Comparison of ENCODE assay signal across 10 cellular contexts in the genomic region with DNA sequence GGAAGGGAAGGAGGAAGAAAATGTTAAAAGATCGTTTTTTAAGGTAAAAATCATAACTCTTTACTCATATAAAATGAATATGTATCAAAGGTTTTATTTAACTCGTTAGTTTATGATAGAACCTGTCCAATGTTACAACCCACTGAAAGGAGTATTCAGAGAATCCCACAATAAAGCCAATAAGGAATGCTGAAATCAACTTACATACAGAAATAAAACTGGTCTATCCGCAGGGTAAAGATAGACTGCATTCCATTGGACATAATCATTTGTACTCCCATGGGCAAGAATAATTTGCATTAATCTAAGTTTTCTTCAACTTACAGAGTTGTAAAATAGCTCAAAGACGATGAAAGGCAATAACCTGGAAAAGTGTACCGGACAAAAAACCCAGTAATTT. TPM values are rescaled to one million over a fixed set of nuclear protein-coding genes. Genes with fewer than 3 reads are reported as not detected.
DNase-seq lines count a peak whose midpoint lies in the region; ATAC-seq, FAIRE-seq and TF ChIP-seq lines count a peak whose summit lies in the region.
"Had no signal": no experiment of that assay in that cellular context is flagged by ENCODE, and none has a peak within 500 bp of the region (broad histone marks: within the 10 kb centered on the region; RNA-seq: fewer than 3 reads in every experiment).

No MANE protein-coding gene starts in this region.

- ATAC-seq in CD8-positive, alpha-beta T cell, result no peak
- ATAC-seq in right lobe of liver (no peak), GM21447 (IDR thresholded peaks at IDR 0.05; ENCODE audit: unreplicated experiment) (no peak), GM18858 (IDR thresholded peaks at IDR 0.05; ENCODE audit: unreplicated experiment) (no peak)

- H3K36me3 Mint-ChIP-seq in CD8-positive, alpha-beta T cell, result peaks cover 22% of the 10 kb centered on the region
- H3K36me3 Mint-ChIP-seq in astrocyte (ENCODE audit: low read depth, unreplicated experiment), result no peaks in the 10 kb centered on the region

- DNase-seq in CD8-positive, alpha-beta T cell, result no peak
- DNase-seq in HTR-8/SVneo (ENCODE audit: insufficient read length, low spot score) (peak; percentile 49), astrocyte (ENCODE audit: low read depth) (peak; percentile 85), right lobe of liver (no peak), NCI-H1417 treated with DMSO at 0.1 percent for 48 hours (lab: John Stamatoyannopoulos, UW) (no peak), NCI-H524 treated with DMSO at 0.1 percent for 48 hours (lab: John Stamatoyannopoulos, UW) (no peak)

- CTCF ChIA-PET in CD8-positive, alpha-beta T cell (lab: Charles Lee), result interaction anchor here (1.0 to 8.2 kb wide), 5 partner anchors 65 to 459 kb away, joined by 3 to 125 read pairs (median 33); no protein-coding TSS in a partner anchor

- H3K4me1 Mint-ChIP-seq in CD8-positive, alpha-beta T cell (ENCODE audit: low read depth), result peaks cover 26% of the 10 kb centered on the region
- peaks cover 21% of the 10 kb centered on the region for H3K4me1 Mint-ChIP-seq in astrocyte (ENCODE audit: low read depth, unreplicated experiment)

- no peak for TF ChIP-seq CTCF in CD8-positive, alpha-beta T cell (IDR thresholded peaks at IDR 0.05)
- no peak for TF ChIP-seq CTCF in astrocyte (IDR thresholded peaks at IDR 0.05; ENCODE audit: insufficient read depth, low read depth, low read length)
- TF ChIP-seq CTCF in right lobe of liver (IDR thresholded peaks at IDR 0.05), result no peak

- H3K4me3 ChIP-seq in CD8-positive, alpha-beta T cell (ENCODE audit: low read depth, low read length), result peak overlapping the region; percentile 44
- H3K4me3 ChIP-seq in astrocyte (ENCODE audit: insufficient read depth, low read depth, low read length) (peak overlapping the region; percentile 41), right lobe of liver (no peak overlapping the region)

- peaks cover 21% of the 10 kb centered on the region for H3K4me1 ChIP-seq in CD8-positive, alpha-beta T cell (ENCODE audit: insufficient read depth, low read length)
- H3K4me1 ChIP-seq in astrocyte (ENCODE audit: insufficient read depth, low read length), result peaks cover 18% of the 10 kb centered on the region
- H3K4me1 ChIP-seq in right lobe of liver, result peaks cover 0 to 7% (median 3%) of the 10 kb centered on the region in 4 donors

- POLR2A ChIA-PET in CD8-positive, alpha-beta T cell (lab: Charles Lee), result interaction anchor here (1.3 to 2.4 kb wide), 2 partner anchors 68 to 195 kb away, joined by 4 to 8 read pairs; a partner anchor contains a TSS

- no peaks in the 10 kb centered on the region for H3K27me3 ChIP-seq in CD8-positive, alpha-beta T cell (ENCODE audit: insufficient read depth, low read length)
- H3K27me3 ChIP-seq in astrocyte (ENCODE audit: insufficient read depth, low read length), result no peaks in the 10 kb centered on the region
- H3K27me3 ChIP-seq in right lobe of liver, result no peaks in the 10 kb centered on the region

- WGBS in right lobe of liver (ENCODE audit: insufficient coverage, low coverage, low lambda C conversion rate, missing lambda C conversion rate), result 54% methylated on average over 5 of the region's 5 CpGs

- H2AFZ ChIP-seq in astrocyte (ENCODE audit: low read depth, low read length), result no peak overlapping the region

- no peaks in the 10 kb centered on the region for H4K20me1 ChIP-seq in astrocyte (ENCODE audit: insufficient read depth, low read length)

- H3K36me3 ChIP-seq in CD8-positive, alpha-beta T cell (ENCODE audit: insufficient read depth, low read length), result no peaks in the 10 kb centered on the region
- H3K36me3 ChIP-seq in astrocyte (ENCODE audit: insufficient read depth, low read length) (no peaks in the 10 kb centered on the region), right lobe of liver (no peaks in the 10 kb centered on the region)
- H3K36me3 ChIP-seq: neutrophil had no signal

- peaks cover 2% of the 10 kb centered on the region for H3K27me3 Mint-ChIP-seq in CD8-positive, alpha-beta T cell (ENCODE audit: low read depth)
- peaks cover 6% of the 10 kb centered on the region for H3K27me3 Mint-ChIP-seq in astrocyte (ENCODE audit: low read depth, unreplicated experiment)

- H3K9ac ChIP-seq in astrocyte (ENCODE audit: low read length), result peak overlapping the region; percentile 81

- H3K79me2 ChIP-seq in astrocyte (ENCODE audit: insufficient read depth, low read length), result no peaks in the 10 kb centered on the region

- peak overlapping the region; percentile 95 for H3K27ac Mint-ChIP-seq in CD8-positive, alpha-beta T cell
- H3K27ac Mint-ChIP-seq in astrocyte (ENCODE audit: unreplicated experiment), result peak overlapping the region; percentile 98

- peaks cover 13% of the 10 kb centered on the region for H3K9me3 Mint-ChIP-seq in CD8-positive, alpha-beta T cell
- H3K9me3 Mint-ChIP-seq in astrocyte (ENCODE audit: unreplicated experiment), result peaks cover 3% of the 10 kb centered on the region

- no peak for TF ChIP-seq POLR2A in right lobe of liver (IDR thresholded peaks at IDR 0.05)

- intact Hi-C loops in CD8-positive, alpha-beta T cell (cut with DNase I, micrococcal nuclease), result loop anchor here in 1 of 2 experiments (5.0 kb wide), 1 partner anchor 318 kb away; no protein-coding TSS in a partner anchor
- intact Hi-C loops in right lobe of liver (cut with DNase I), result loop anchor here (5.0 to 10.0 kb wide), 4 partner anchors 73 to 466 kb away; no protein-coding TSS in a partner anchor

- no peaks in the 10 kb centered on the region for H3K9me3 ChIP-seq in CD8-positive, alpha-beta T cell (ENCODE audit: low read length)
- H3K9me3 ChIP-seq in astrocyte (ENCODE audit: insufficient read depth, low read depth, low read length) (peaks cover 7% of the 10 kb centered on the region), right lobe of liver (no peaks in the 10 kb centered on the region)
- H3K9me3 ChIP-seq: neutrophil had no signal

- peak overlapping the region; percentile 86 for H3K4me2 ChIP-seq in astrocyte (ENCODE audit: low read length)

- no peak overlapping the region for H3K27ac ChIP-seq in CD8-positive, alpha-beta T cell (ENCODE audit: low read depth, low read length)
- peak overlapping the region; percentile 94 for H3K27ac ChIP-seq in astrocyte (ENCODE audit: low read depth, low read length)
- peak overlapping the region in 2 of 3 donors; percentile 11 to 37 for H3K27ac ChIP-seq in right lobe of liver
- H3K27ac ChIP-seq: neutrophil had no signal

- peak overlapping the region; percentile 89 for H3K4me3 Mint-ChIP-seq in CD8-positive, alpha-beta T cell
- peak overlapping the region; percentile 68 for H3K4me3 Mint-ChIP-seq in astrocyte (ENCODE audit: unreplicated experiment)

- FAIRE-seq in HTR-8/SVneo (lab: Jason Lieb, UNC), result peak; percentile 26
- no peak for FAIRE-seq in astrocyte (lab: Jason Lieb, UNC)

RNA-seq across cellular contexts. Expression of a gene that starts 17.9 kb away (rescaled TPM):
- total RNA-seq in CD8-positive, alpha-beta T cell, result not detected
- total RNA-seq in astrocyte, result 1.2 and 2.1 TPM in 2 replicates
- under 1 TPM in 3 of 6 experiments, not detected in 3; 0.09 to 0.26 (median 0.10) TPM for total RNA-seq in right lobe of liver
- total RNA-seq: HT1080 had no signal

RNA-seq across cellular contexts. Expression of a gene that starts 42.7 kb away (rescaled TPM):
- not detected for total RNA-seq in CD8-positive, alpha-beta T cell
- total RNA-seq in astrocyte, result 0.30 TPM in 1 of 2 replicates, not detected in the other
- total RNA-seq in right lobe of liver, result 10 to 100 TPM in 5 of 6 experiments, 1 to 10 TPM in 1; 9.0 to 25.7 (median 15.4) TPM

Comparison
In these comparisons a context has a peak if more than half of its experiments do, and no peak if none do; other contexts are left out.
1. DNase-seq: peak in HTR-8/SVneo (single experiment) and astrocyte (single experiment); none in CD8-positive, alpha-beta T cell (0 of 7), right lobe of liver (0 of 3), NCI-H1417 treated with DMSO at 0.1 percent for 48 hours (single experiment) and NCI-H524 treated with DMSO at 0.1 percent for 48 hours (single experiment).
2. H3K4me3 ChIP-seq: peak in CD8-positive, alpha-beta T cell (single experiment) and astrocyte (single experiment); none in right lobe of liver (0 of 3).